Comparison of ENCODE assay signal across 1 cellular context in genomic region chr9:35659340-35659739, GRCh38.
TF ChIP-seq lines count a peak whose summit lies in the region.

No MANE protein-coding gene starts in this region.

TF ChIP-seq in GM23338, 12 proteins besides CTCF, POLR2A, EP300 and RAD21 (continued from another document):
- TF ChIP-seq, protein P1, sequence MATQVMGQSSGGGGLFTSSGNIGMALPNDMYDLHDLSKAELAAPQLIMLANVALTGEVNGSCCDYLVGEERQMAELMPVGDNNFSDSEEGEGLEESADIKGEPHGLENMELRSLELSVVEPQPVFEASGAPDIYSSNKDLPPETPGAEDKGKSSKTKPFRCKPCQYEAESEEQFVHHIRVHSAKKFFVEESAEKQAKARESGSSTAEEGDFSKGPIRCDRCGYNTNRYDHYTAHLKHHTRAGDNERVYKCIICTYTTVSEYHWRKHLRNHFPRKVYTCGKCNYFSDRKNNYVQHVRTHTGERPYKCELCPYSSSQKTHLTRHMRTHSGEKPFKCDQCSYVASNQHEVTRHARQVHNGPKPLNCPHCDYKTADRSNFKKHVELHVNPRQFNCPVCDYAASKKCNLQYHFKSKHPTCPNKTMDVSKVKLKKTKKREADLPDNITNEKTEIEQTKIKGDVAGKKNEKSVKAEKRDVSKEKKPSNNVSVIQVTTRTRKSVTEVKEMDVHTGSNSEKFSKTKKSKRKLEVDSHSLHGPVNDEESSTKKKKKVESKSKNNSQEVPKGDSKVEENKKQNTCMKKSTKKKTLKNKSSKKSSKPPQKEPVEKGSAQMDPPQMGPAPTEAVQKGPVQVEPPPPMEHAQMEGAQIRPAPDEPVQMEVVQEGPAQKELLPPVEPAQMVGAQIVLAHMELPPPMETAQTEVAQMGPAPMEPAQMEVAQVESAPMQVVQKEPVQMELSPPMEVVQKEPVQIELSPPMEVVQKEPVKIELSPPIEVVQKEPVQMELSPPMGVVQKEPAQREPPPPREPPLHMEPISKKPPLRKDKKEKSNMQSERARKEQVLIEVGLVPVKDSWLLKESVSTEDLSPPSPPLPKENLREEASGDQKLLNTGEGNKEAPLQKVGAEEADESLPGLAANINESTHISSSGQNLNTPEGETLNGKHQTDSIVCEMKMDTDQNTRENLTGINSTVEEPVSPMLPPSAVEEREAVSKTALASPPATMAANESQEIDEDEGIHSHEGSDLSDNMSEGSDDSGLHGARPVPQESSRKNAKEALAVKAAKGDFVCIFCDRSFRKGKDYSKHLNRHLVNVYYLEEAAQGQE (IDR thresholded peaks at IDR 0.05; ENCODE audit: unreplicated experiment): no peak
- no peak for TF ChIP-seq STAT1 (IDR thresholded peaks at IDR 0.05; ENCODE audit: unreplicated experiment)
- TF ChIP-seq ETS1 (IDR thresholded peaks at IDR 0.05): no peak
- no peak for TF ChIP-seq POLR2AphosphoS5 (IDR thresholded peaks at IDR 0.05; ENCODE audit: low read depth)
- TF ChIP-seq EZH2 (IDR thresholded peaks at IDR 0.05; ENCODE audit: low read depth, unreplicated experiment): no peak
- TF ChIP-seq ZNF114 (CRISPR knock-in tag; IDR thresholded peaks at IDR 0.05): no peak
- no peak for TF ChIP-seq NANOG (IDR thresholded peaks at IDR 0.05; ENCODE audit: borderline replicate concordance)
- TF ChIP-seq JUNB (IDR thresholded peaks at IDR 0.05; ENCODE audit: unreplicated experiment): no peak
- TF ChIP-seq CREB1 (CRISPR knock-in tag; IDR thresholded peaks at IDR 0.05; ENCODE audit: low read depth): no peak
- TF ChIP-seq ZNF331 (CRISPR knock-in tag; IDR thresholded peaks at IDR 0.05; ENCODE audit: low read depth): no peak
